ENCODE assay signal across 8 cellular contexts in genomic region chr15:92904832-92905640, GRCh38.
A peak's percentile ranks its signal among the peaks of the same experiment; 100 is the strongest.
DNase-seq lines count a peak whose midpoint lies in the region; ATAC-seq and TF ChIP-seq lines count a peak whose summit lies in the region.

No MANE protein-coding gene starts in this region.

- TF ChIP-seq CTCF in VCaP (conservative IDR thresholded peaks at IDR 0.05), result no peak

- ATAC-seq in HG03159 (IDR thresholded peaks at IDR 0.05; ENCODE audit: unreplicated experiment), result no peak

- H3K27ac ChIP-seq in VCaP (peak overlapping the region; percentile 96), skin epidermis (peak overlapping the region; percentile 47 to 99 (median 96))

- CTCF ChIA-PET in HEK293T (lab: Yijun Ruan, JAX), result no interaction called here

- H3K4me3 ChIP-seq in skin epidermis, result peak overlapping the region; percentile 29 to 67 (median 55)

- POLR2A ChIA-PET in HEK293T (lab: Yijun Ruan, JAX), result interaction anchor here (1.1 to 10.1 kb wide), 4 partner anchors 13 to 96 kb away, joined by 3 to 252 read pairs (median 13); no protein-coding TSS in a partner anchor

- DNase-seq in HEK293T (ENCODE audit: extremely low spot score) (no peak), globus pallidus (ENCODE audit: low spot score) (peak; percentile 55), activated gamma-delta T cell (lab: John Stamatoyannopoulos, UW) (no peak), NCI-H226 (no peak)
- no peak for DNase-seq in activated CD8-positive, alpha-beta memory T cell treated with anti-CD3 and anti-CD28 coated beads, Interleukin-2, amount 50 U/mL, for 48 hours

TF ChIP-seq in HEK293T, 16 proteins besides CTCF, POLR2A, EP300 and RAD21:
- no peak for TF ChIP-seq CTBP1 (IDR thresholded peaks at IDR 0.05; ENCODE audit: borderline replicate concordance)
- TF ChIP-seq, protein P1, sequence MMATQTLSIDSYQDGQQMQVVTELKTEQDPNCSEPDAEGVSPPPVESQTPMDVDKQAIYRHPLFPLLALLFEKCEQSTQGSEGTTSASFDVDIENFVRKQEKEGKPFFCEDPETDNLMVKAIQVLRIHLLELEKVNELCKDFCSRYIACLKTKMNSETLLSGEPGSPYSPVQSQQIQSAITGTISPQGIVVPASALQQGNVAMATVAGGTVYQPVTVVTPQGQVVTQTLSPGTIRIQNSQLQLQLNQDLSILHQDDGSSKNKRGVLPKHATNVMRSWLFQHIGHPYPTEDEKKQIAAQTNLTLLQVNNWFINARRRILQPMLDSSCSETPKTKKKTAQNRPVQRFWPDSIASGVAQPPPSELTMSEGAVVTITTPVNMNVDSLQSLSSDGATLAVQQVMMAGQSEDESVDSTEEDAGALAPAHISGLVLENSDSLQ (IDR thresholded peaks at IDR 0.05), result peak; percentile 82
TF ChIP-seq in HEK293T: peak in this region for 1.
